ENCODE assay signal across 8 cellular contexts in the genomic region with DNA sequence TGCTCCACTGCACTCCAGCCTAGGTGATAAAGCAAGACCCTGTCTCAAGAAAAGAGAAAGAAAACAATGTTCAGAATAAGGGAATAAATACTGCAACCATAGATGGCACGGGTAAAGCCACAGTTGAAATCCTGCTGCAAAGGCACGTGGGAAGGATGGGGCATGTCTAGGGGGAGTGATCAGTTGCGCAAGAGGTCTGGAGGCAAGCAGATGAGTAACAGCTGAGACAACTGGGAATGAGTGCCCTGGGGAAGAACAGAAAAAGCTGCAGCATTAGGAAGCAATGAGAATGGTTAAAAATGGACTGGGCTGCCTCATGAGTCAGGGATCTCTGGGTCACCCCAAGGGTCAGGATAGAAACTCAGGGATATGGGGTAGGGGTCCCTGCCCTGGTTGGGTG.
DNase-seq lines count a peak whose midpoint lies in the region; TF ChIP-seq lines count a peak whose summit lies in the region.

No MANE protein-coding gene starts in this region.

- peak in 1 of 2 experiments; percentile 48; a peak in 1 of 4 replicates for TF ChIP-seq EP300 in SK-N-SH (IDR thresholded peaks at IDR 0.05; ENCODE audit: borderline replicate concordance in 1 of 2, low read depth in 1 of 2, low read length in 1 of 2)

- H3K9ac ChIP-seq in SK-N-SH = no peak overlapping the region
- H3K9ac ChIP-seq in MM.1S (ENCODE audit: low read length) = no peak overlapping the region

- H3K9me2 ChIP-seq in SK-N-SH (no peaks in the 10 kb centered on the region), MM.1S (replicated peaks; ENCODE audit: insufficient read depth, low read length) (no peaks in the 10 kb centered on the region)

- H3K9me3 ChIP-seq in SK-N-SH = no peaks in the 10 kb centered on the region
- no peaks in the 10 kb centered on the region for H3K9me3 ChIP-seq in MM.1S (replicated peaks; ENCODE audit: insufficient read depth, low read length)

- H3K4me3 ChIP-seq in SK-N-SH (ENCODE audit: low read depth in 2 of 2, low read length in 1 of 2) = no peak overlapping the region
- H3K4me3 ChIP-seq in fibroblast of villous mesenchyme (ENCODE audit: low read depth, low read length) = no peak overlapping the region
- H3K4me3 ChIP-seq in skeletal muscle cell (ENCODE audit: low read depth, low read length) = no peak overlapping the region
- H3K4me3 ChIP-seq in MM.1S (ENCODE audit: low read length) = no peak overlapping the region

- no peaks in the 10 kb centered on the region for H3K36me3 ChIP-seq in SK-N-SH (replicated peaks in 1 of 2; ENCODE audit: control insufficient read depth in 1 of 2, insufficient read depth in 2 of 2, low read length in 1 of 2)
- no peaks in the 10 kb centered on the region for H3K36me3 ChIP-seq in MM.1S (replicated peaks; ENCODE audit: insufficient read depth, low read length)

- H2AFZ ChIP-seq in SK-N-SH (ENCODE audit: low read depth) (no peak overlapping the region), MM.1S (ENCODE audit: low read length) (no peak overlapping the region)

- H4K20me1 ChIP-seq in SK-N-SH (ENCODE audit: insufficient read depth) (peaks cover 8% of the 10 kb centered on the region; the same call in 1 of the 2 replicates), MM.1S (ENCODE audit: insufficient read depth, low read length) (no peaks in the 10 kb centered on the region)

- H3F3A ChIP-seq in SK-N-SH (replicated peaks; ENCODE audit: insufficient read depth) = peaks cover 44% of the 10 kb centered on the region
- H3F3A ChIP-seq in MM.1S (ENCODE audit: insufficient read depth, low read length) = peaks cover 4% of the 10 kb centered on the region

- TF ChIP-seq CTCF in SK-N-SH (IDR thresholded peaks at IDR 0.05) = no peak
- no peak for TF ChIP-seq CTCF in fibroblast of villous mesenchyme (IDR thresholded peaks at IDR 0.05; ENCODE audit: insufficient read depth, low read depth, low read length)
- no peak for TF ChIP-seq CTCF in MM.1S (IDR thresholded peaks at IDR 0.05; ENCODE audit: low read length)

- DNase-seq in GM04504 (ENCODE audit: low read depth) (peak; percentile 94), SK-N-SH (no peak), fibroblast of villous mesenchyme (ENCODE audit: low read depth) (peak; percentile 98), skeletal muscle cell (ENCODE audit: low read depth) (peak; percentile 91), NCI-H446 treated with DMSO at 0.1 percent for 48 hours (lab: John Stamatoyannopoulos, UW) (no peak), NCI-H1092 (lab: John Stamatoyannopoulos, UW) (no peak), NCI-H524 (lab: John Stamatoyannopoulos, UW) (no peak), MM.1S (no peak)

- H3K79me2 ChIP-seq in SK-N-SH (ENCODE audit: insufficient read depth) (peaks cover 9% of the 10 kb centered on the region), MM.1S (ENCODE audit: low read length) (no peaks in the 10 kb centered on the region)

- H3K4me1 ChIP-seq in SK-N-SH (ENCODE audit: control insufficient read depth in 1 of 2, insufficient read depth in 2 of 2, low read depth in 1 of 2, low read length in 1 of 2) = peaks cover 55 to 67% of the 10 kb centered on the region in 2 experiments
- peaks cover 6% of the 10 kb centered on the region; the same call in 1 of the 2 replicates for H3K4me1 ChIP-seq in MM.1S (ENCODE audit: low read length)

- no peak overlapping the region for H3K4me2 ChIP-seq in SK-N-SH
- H3K4me2 ChIP-seq in MM.1S (ENCODE audit: low read depth, low read length) = no peak overlapping the region

- WGBS in SK-N-SH (ENCODE audit: low lambda C conversion rate) = 15% methylated on average over 3 of the region's 3 CpGs

- POLR2A ChIA-PET in SK-N-SH (lab: Yijun Ruan, JAX) = no interaction called here

- CTCF ChIA-PET in SK-N-SH (lab: Yijun Ruan, JAX) = interaction anchor here (0.8 to 10.8 kb wide), 7 partner anchors 11 to 429 kb away, joined by 3 to 289 read pairs (median 6); a partner anchor contains a TSS

- TF ChIP-seq RAD21 in SK-N-SH (IDR thresholded peaks at IDR 0.05; ENCODE audit: low read length) = no peak

- H3K27ac ChIP-seq in SK-N-SH (ENCODE audit: low read depth in 2 of 2, low read length in 1 of 2) (peak overlapping the region; percentile 44 to 75), MM.1S (ENCODE audit: low read length) (no peak overlapping the region)

- no peaks in the 10 kb centered on the region for H3K27me3 ChIP-seq in SK-N-SH (ENCODE audit: insufficient read depth)
- H3K27me3 ChIP-seq in MM.1S (replicated peaks; ENCODE audit: insufficient read depth, low read length) = no peaks in the 10 kb centered on the region

TF ChIP-seq in SK-N-SH, 30 proteins besides CTCF, POLR2A, EP300 and RAD21 (continues in another document):
- TF ChIP-seq, protein P1, sequence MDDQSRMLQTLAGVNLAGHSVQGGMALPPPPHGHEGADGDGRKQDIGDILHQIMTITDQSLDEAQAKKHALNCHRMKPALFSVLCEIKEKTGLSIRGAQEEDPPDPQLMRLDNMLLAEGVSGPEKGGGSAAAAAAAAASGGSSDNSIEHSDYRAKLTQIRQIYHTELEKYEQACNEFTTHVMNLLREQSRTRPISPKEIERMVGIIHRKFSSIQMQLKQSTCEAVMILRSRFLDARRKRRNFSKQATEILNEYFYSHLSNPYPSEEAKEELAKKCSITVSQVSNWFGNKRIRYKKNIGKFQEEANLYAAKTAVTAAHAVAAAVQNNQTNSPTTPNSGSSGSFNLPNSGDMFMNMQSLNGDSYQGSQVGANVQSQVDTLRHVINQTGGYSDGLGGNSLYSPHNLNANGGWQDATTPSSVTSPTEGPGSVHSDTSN (IDR thresholded peaks at IDR 0.05) = peak; percentile 79
- TF ChIP-seq, protein P2, sequence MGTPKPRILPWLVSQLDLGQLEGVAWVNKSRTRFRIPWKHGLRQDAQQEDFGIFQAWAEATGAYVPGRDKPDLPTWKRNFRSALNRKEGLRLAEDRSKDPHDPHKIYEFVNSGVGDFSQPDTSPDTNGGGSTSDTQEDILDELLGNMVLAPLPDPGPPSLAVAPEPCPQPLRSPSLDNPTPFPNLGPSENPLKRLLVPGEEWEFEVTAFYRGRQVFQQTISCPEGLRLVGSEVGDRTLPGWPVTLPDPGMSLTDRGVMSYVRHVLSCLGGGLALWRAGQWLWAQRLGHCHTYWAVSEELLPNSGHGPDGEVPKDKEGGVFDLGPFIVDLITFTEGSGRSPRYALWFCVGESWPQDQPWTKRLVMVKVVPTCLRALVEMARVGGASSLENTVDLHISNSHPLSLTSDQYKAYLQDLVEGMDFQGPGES (IDR thresholded peaks at IDR 0.05; ENCODE audit: low read depth, low read length) = no peak
- TF ChIP-seq, protein P3, sequence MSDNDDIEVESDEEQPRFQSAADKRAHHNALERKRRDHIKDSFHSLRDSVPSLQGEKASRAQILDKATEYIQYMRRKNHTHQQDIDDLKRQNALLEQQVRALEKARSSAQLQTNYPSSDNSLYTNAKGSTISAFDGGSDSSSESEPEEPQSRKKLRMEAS (IDR thresholded peaks at IDR 0.05; ENCODE audit: low read depth) = peak; percentile 94
- TF ChIP-seq RXRA (IDR thresholded peaks at IDR 0.05; ENCODE audit: borderline replicate concordance, low read depth) (peak; percentile 60; the same call in 1 of the 2 replicates), NRF1 (IDR thresholded peaks at IDR 0.05; ENCODE audit: low read depth, low read length) (no peak), MXI1 (IDR thresholded peaks at IDR 0.05; ENCODE audit: low read depth, low read length) (no peak), TEAD4 (IDR thresholded peaks at IDR 0.05; ENCODE audit: borderline replicate concordance, insufficient read depth) (no peak), GATA2 (CRISPR knock-in tag; IDR thresholded peaks at IDR 0.05) (no peak), GABPA (IDR thresholded peaks at IDR 0.05; ENCODE audit: low read depth) (no peak), JUND (IDR thresholded peaks at IDR 0.05) (peak; percentile 32), NFIC (IDR thresholded peaks at IDR 0.05; ENCODE audit: borderline replicate concordance) (peak; percentile 50; the same call in 1 of the 2 replicates), TCF12 (IDR thresholded peaks at IDR 0.05) (peak; percentile 93), MEF2A (IDR thresholded peaks at IDR 0.05; ENCODE audit: borderline replicate concordance, low read depth) (peak; percentile 69), POLR2AphosphoS5 (IDR thresholded peaks at IDR 0.05; ENCODE audit: low read depth, low read length) (no peak), YY1 (IDR thresholded peaks at IDR 0.05; ENCODE audit: low read depth) (no peak)
- TF ChIP-seq, protein P4, sequence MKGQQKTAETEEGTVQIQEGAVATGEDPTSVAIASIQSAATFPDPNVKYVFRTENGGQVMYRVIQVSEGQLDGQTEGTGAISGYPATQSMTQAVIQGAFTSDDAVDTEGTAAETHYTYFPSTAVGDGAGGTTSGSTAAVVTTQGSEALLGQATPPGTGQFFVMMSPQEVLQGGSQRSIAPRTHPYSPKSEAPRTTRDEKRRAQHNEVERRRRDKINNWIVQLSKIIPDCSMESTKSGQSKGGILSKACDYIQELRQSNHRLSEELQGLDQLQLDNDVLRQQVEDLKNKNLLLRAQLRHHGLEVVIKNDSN (IDR thresholded peaks at IDR 0.05; ENCODE audit: borderline replicate concordance, low read depth) = peak; percentile 61; the same call in 1 of the 2 replicates
- TF ChIP-seq, protein P5, sequence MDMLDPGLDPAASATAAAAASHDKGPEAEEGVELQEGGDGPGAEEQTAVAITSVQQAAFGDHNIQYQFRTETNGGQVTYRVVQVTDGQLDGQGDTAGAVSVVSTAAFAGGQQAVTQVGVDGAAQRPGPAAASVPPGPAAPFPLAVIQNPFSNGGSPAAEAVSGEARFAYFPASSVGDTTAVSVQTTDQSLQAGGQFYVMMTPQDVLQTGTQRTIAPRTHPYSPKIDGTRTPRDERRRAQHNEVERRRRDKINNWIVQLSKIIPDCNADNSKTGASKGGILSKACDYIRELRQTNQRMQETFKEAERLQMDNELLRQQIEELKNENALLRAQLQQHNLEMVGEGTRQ (IDR thresholded peaks at IDR 0.05; ENCODE audit: borderline replicate concordance, low read depth, low read length) = no peak
- TF ChIP-seq, protein P6, sequence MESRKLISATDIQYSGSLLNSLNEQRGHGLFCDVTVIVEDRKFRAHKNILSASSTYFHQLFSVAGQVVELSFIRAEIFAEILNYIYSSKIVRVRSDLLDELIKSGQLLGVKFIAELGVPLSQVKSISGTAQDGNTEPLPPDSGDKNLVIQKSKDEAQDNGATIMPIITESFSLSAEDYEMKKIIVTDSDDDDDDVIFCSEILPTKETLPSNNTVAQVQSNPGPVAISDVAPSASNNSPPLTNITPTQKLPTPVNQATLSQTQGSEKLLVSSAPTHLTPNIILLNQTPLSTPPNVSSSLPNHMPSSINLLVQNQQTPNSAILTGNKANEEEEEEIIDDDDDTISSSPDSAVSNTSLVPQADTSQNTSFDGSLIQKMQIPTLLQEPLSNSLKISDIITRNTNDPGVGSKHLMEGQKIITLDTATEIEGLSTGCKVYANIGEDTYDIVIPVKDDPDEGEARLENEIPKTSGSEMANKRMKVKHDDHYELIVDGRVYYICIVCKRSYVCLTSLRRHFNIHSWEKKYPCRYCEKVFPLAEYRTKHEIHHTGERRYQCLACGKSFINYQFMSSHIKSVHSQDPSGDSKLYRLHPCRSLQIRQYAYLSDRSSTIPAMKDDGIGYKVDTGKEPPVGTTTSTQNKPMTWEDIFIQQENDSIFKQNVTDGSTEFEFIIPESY (IDR thresholded peaks at IDR 0.05; ENCODE audit: borderline replicate concordance, low read depth) = no peak

Comparison
In these comparisons a context has a peak if more than half of its experiments do, and no peak if none do; other contexts are left out.
1. DNase-seq: peak in GM04504 (single experiment), fibroblast of villous mesenchyme (single experiment) and skeletal muscle cell (single experiment); none in SK-N-SH (single experiment), NCI-H446 treated with DMSO at 0.1 percent for 48 hours (single experiment), NCI-H1092 (single experiment), NCI-H524 (0 of 2) and MM.1S (single experiment).